Comparison of ENCODE assay signal across 17 cellular contexts in the genomic region with DNA sequence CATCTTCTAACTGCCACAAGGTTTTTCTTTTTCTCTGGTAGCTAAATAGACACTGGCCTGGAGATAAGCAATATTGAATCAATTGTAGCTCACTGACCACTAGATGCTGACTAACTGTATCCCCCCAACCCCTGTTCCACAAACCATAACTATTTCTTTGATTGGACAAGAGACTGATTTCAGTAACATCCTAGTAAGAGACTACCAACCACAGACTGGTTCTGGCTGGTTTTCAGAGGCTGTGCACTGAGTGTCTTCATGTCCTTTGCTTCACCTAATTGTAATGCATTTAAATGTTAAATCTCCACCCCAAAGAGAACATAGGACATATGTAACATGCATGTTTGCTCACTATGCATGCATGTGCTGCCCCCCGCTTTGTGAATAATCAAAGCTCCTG. TPM values are rescaled to one million over a fixed set of nuclear protein-coding genes. Genes with fewer than 3 reads are reported as not detected.
DNase-seq lines count a peak whose midpoint lies in the region; TF ChIP-seq lines count a peak whose summit lies in the region.
"Had no signal": no experiment of that assay in that cellular context is flagged by ENCODE, and none has a peak within 500 bp of the region (broad histone marks: within the 10 kb centered on the region; RNA-seq: fewer than 3 reads in every experiment).

No MANE protein-coding gene starts in this region.

- DNase-seq in activated CD4-positive, alpha-beta T cell treated with anti-CD3 and anti-CD28 coated beads, Interleukin-2, amount 10 ng/mL, durations not matched to agents 7 days and 5 days, result peak; percentile 18
- no peak for DNase-seq in activated CD4-positive, alpha-beta T cell treated with anti-CD3 and anti-CD28 coated beads for 1 hour
- DNase-seq in neural progenitor cell (ENCODE audit: low spot score) (no peak), GM13977 (ENCODE audit: low spot score) (no peak), esophagus muscularis mucosa (ENCODE audit: extremely low spot score) (no peak)
- DNase-seq in stimulated activated CD4-positive, alpha-beta T cell treated with anti-CD3 and anti-CD28 coated beads, Interleukin-2, amount 100 ng/mL, for 24 hours, result no peak
- DNase-seq: activated B cell treated with CpG ODN at 0.5 μM for 24 hours, anterior cingulate cortex, GOT3, KG1, kidney, NCI-H1417 had no signal

- no peak for TF ChIP-seq EP300 in esophagus muscularis mucosa (IDR thresholded peaks at IDR 0.05)

- H3K27me3 ChIP-seq in KMS-11 (ENCODE audit: insufficient read depth, low read depth), result no peaks in the 10 kb centered on the region
- H3K27me3 ChIP-seq in neural progenitor cell, result peaks cover 5% of the 10 kb centered on the region
- H3K27me3 ChIP-seq in esophagus muscularis mucosa, result no peaks in the 10 kb centered on the region
- H3K27me3 ChIP-seq: hepatocyte had no signal

- H3K4me1 ChIP-seq in KMS-11 (ENCODE audit: low read depth, poor library complexity, severe bottlenecking) (peaks cover 65% of the 10 kb centered on the region), neural progenitor cell (peaks cover 13% of the 10 kb centered on the region), esophagus muscularis mucosa (peaks cover 10 to 34% (median 27%) of the 10 kb centered on the region in 4 donors)

- no peaks in the 10 kb centered on the region for H4K20me1 ChIP-seq in KMS-11 (ENCODE audit: insufficient read depth)
- no peaks in the 10 kb centered on the region for H4K20me1 ChIP-seq in neural progenitor cell (ENCODE audit: low read depth)

- intact Hi-C loops in esophagus muscularis mucosa (cut with DNase I), result loop anchor here (10.0 kb wide), 1 partner anchor 262 kb away; a partner anchor contains a TSS

- no peaks in the 10 kb centered on the region for H3K36me3 ChIP-seq in KMS-11 (ENCODE audit: insufficient read depth)
- H3K36me3 ChIP-seq in neural progenitor cell, result no peaks in the 10 kb centered on the region
- H3K36me3 ChIP-seq in esophagus muscularis mucosa, result no peaks in the 10 kb centered on the region

- H3K27ac Mint-ChIP-seq in activated CD4-positive, alpha-beta T cell treated with anti-CD3 and anti-CD28 coated beads, Interleukin-2, amount 10 ng/mL, durations not matched to agents 7 days and 5 days, result peak overlapping the region; percentile 99
- H3K27ac Mint-ChIP-seq in activated naive CD8-positive, alpha-beta T cell, result peak overlapping the region; percentile 96
- no peak overlapping the region for H3K27ac Mint-ChIP-seq in neural progenitor cell
- H3K27ac Mint-ChIP-seq: activated B cell treated with CpG ODN at 0.5 μM for 24 hours, mesothelial cell of epicardium had no signal

- no peak for TF ChIP-seq POLR2A in esophagus muscularis mucosa (IDR thresholded peaks at IDR 0.05; ENCODE audit: low read depth)

- TF ChIP-seq CTCF in KMS-11 (conservative IDR thresholded peaks at IDR 0.05; ENCODE audit: low read depth, low read length) (no peak), neural progenitor cell (IDR thresholded peaks at IDR 0.05) (no peak), GM13977 (IDR thresholded peaks at IDR 0.05; ENCODE audit: extremely low read depth, insufficient read depth, missing control alignments) (no peak), esophagus muscularis mucosa (IDR thresholded peaks at IDR 0.05) (no peak)

- in situ Hi-C loops in GM13977 (cut with MboI; ENCODE audit: low pct_unique_long_range_greater_than_20kb, low sequenced_read_pairs, unreplicated experiment), result no loop called here

- peaks cover 19% of the 10 kb centered on the region for H3K36me3 Mint-ChIP-seq in activated CD4-positive, alpha-beta T cell treated with anti-CD3 and anti-CD28 coated beads, Interleukin-2, amount 10 ng/mL, durations not matched to agents 7 days and 5 days (ENCODE audit: low read depth)
- no peaks in the 10 kb centered on the region for H3K36me3 Mint-ChIP-seq in activated naive CD8-positive, alpha-beta T cell
- no peaks in the 10 kb centered on the region for H3K36me3 Mint-ChIP-seq in neural progenitor cell
- H3K36me3 Mint-ChIP-seq: mesothelial cell of epicardium had no signal

- CTCF ChIA-PET in activated CD4-positive, alpha-beta T cell treated with anti-CD3 and anti-CD28 coated beads, Interleukin-2, amount 10 ng/mL, durations not matched to agents 7 days and 5 days (lab: Charles Lee), result interaction anchor here (0.6 to 3.0 kb wide), 9 partner anchors 12 to 78 kb away, joined by 3 to 25 read pairs (median 3); no protein-coding TSS in a partner anchor

- H3K4me2 ChIP-seq in KMS-11 (peak overlapping the region; percentile 84; the same call in 1 of the 2 replicates), neural progenitor cell (no peak overlapping the region)
- H3K4me2 ChIP-seq: hepatocyte had no signal

- WGBS in esophagus muscularis mucosa, result 71% methylated on average over 1 of the region's 1 CpG

- no peaks in the 10 kb centered on the region for H3K27me3 Mint-ChIP-seq in activated CD4-positive, alpha-beta T cell treated with anti-CD3 and anti-CD28 coated beads, Interleukin-2, amount 10 ng/mL, durations not matched to agents 7 days and 5 days
- H3K27me3 Mint-ChIP-seq in activated naive CD8-positive, alpha-beta T cell, result no peaks in the 10 kb centered on the region
- H3K27me3 Mint-ChIP-seq in neural progenitor cell (ENCODE audit: insufficient read depth, low read depth), result peaks cover 6% of the 10 kb centered on the region

- H3K9me3 Mint-ChIP-seq in activated CD4-positive, alpha-beta T cell treated with anti-CD3 and anti-CD28 coated beads, Interleukin-2, amount 10 ng/mL, durations not matched to agents 7 days and 5 days, result peaks cover 7% of the 10 kb centered on the region
- H3K9me3 Mint-ChIP-seq in activated naive CD8-positive, alpha-beta T cell (ENCODE audit: low read depth), result no peaks in the 10 kb centered on the region
- H3K9me3 Mint-ChIP-seq in neural progenitor cell, result no peaks in the 10 kb centered on the region

- no peaks in the 10 kb centered on the region for H3K9me3 ChIP-seq in neural progenitor cell (ENCODE audit: low read depth)
- H3K9me3 ChIP-seq in esophagus muscularis mucosa, result no peaks in the 10 kb centered on the region

- peaks cover 15% of the 10 kb centered on the region; the same call in 1 of the 2 replicates for H3K79me2 ChIP-seq in KMS-11 (ENCODE audit: insufficient read depth, low read depth)
- peaks cover 12% of the 10 kb centered on the region for H3K79me2 ChIP-seq in neural progenitor cell (ENCODE audit: low read depth)

- H3K9ac ChIP-seq in KMS-11 (no peak overlapping the region), neural progenitor cell (no peak overlapping the region)

- POLR2A ChIA-PET in activated CD4-positive, alpha-beta T cell treated with anti-CD3 and anti-CD28 coated beads, Interleukin-2, amount 10 ng/mL, durations not matched to agents 7 days and 5 days (lab: Charles Lee), result interaction anchor here (0.8 kb wide), 1 partner anchor 13 kb away, joined by 4 read pairs; no protein-coding TSS in a partner anchor

- H3F3A ChIP-seq in neural progenitor cell (ENCODE audit: low read depth), result peaks cover 21% of the 10 kb centered on the region

- H3K27ac ChIP-seq in KMS-11, result peak overlapping the region; percentile 89; the same call in 1 of the 2 replicates
- no peak overlapping the region for H3K27ac ChIP-seq in neural progenitor cell
- H3K27ac ChIP-seq in esophagus muscularis mucosa (replicated peaks in 1 of 4), result no peak overlapping the region

- H2AFZ ChIP-seq in KMS-11 (ENCODE audit: low read depth), result no peak overlapping the region
- H2AFZ ChIP-seq in neural progenitor cell (replicated peaks), result no peak overlapping the region
- H2AFZ ChIP-seq: hepatocyte had no signal

- H3K4me1 Mint-ChIP-seq in activated CD4-positive, alpha-beta T cell treated with anti-CD3 and anti-CD28 coated beads, Interleukin-2, amount 10 ng/mL, durations not matched to agents 7 days and 5 days, result peaks cover 54% of the 10 kb centered on the region
- peaks cover 61% of the 10 kb centered on the region for H3K4me1 Mint-ChIP-seq in activated naive CD8-positive, alpha-beta T cell (ENCODE audit: low read depth)
- peaks cover 17% of the 10 kb centered on the region for H3K4me1 Mint-ChIP-seq in neural progenitor cell

- no peak overlapping the region for H3K4me3 ChIP-seq in KMS-11 (IDR thresholded peaks at IDR 0.05; ENCODE audit: insufficient read depth, low read depth, low read length)
- no peak overlapping the region for H3K4me3 ChIP-seq in neural progenitor cell
- no peak overlapping the region for H3K4me3 ChIP-seq in esophagus muscularis mucosa
- H3K4me3 ChIP-seq: hepatocyte, skin epidermis had no signal

- peak overlapping the region; percentile 84 for H3K4me3 Mint-ChIP-seq in activated CD4-positive, alpha-beta T cell treated with anti-CD3 and anti-CD28 coated beads, Interleukin-2, amount 10 ng/mL, durations not matched to agents 7 days and 5 days
- peak overlapping the region; percentile 93 for H3K4me3 Mint-ChIP-seq in activated naive CD8-positive, alpha-beta T cell
- H3K4me3 Mint-ChIP-seq in neural progenitor cell, result peak overlapping the region; percentile 11
- H3K4me3 Mint-ChIP-seq: activated B cell treated with CpG ODN at 0.5 μM for 24 hours, mesothelial cell of epicardium had no signal

RNA-seq across cellular contexts. Expression of a gene that starts 3.2 kb away (rescaled TPM):
- 100 to 1,000 TPM; 119 to 121 TPM for total RNA-seq in activated CD4-positive, alpha-beta T cell treated with anti-CD3 and anti-CD28 coated beads, Interleukin-2, amount 10 ng/mL, durations not matched to agents 7 days and 5 days
- total RNA-seq in neural progenitor cell (ENCODE audit: low replicate concordance) (11.8 and 20.8 TPM in 2 replicates), esophagus muscularis mucosa (10 to 100 TPM; 27.8 to 53.2 (median 41.9) TPM)

Comparison
In these comparisons a context has a peak if more than half of its experiments do, and no peak if none do; other contexts are left out.
1. H3K4me3 Mint-ChIP-seq: peak in every context shown above with its lines; median percentile 93 in activated naive CD8-positive, alpha-beta T cell; 84 in activated CD4-positive, alpha-beta T cell treated with anti-CD3 and anti-CD28 coated beads, Interleukin-2, amount 10 ng/mL, durations not matched to agents 7 days and 5 days; 11 in neural progenitor cell.